ENCODE assay signal across 23 cellular contexts in the genomic region with DNA sequence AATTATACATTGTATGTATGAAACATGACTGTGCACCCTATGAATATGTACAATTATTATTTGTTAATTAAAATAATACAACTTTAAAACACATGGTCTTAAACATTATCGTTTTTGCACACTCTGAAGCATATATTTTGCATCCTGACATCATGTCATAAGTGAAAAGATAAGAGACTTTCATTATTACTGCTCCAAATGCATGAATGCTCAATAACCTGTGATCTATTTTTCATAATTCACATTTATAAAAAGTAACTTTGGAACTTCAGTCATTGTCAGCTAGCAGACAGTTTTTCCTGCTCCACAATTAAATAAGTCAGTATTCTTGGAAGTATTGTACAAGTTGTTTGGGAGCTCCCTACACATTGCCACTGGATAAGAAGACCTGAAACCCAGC. TPM values are rescaled to one million over a fixed set of nuclear protein-coding genes. Genes with fewer than 3 reads are reported as not detected.
DNase-seq lines count a peak whose midpoint lies in the region; ATAC-seq and TF ChIP-seq lines count a peak whose summit lies in the region.
"Had no signal": no experiment of that assay in that cellular context is flagged by ENCODE, and none has a peak within 500 bp of the region (broad histone marks: within the 10 kb centered on the region; RNA-seq: fewer than 3 reads in every experiment).

No MANE protein-coding gene starts in this region.

- BruUV-seq in OCI-LY7 (replicated peaks; lab: Mats Ljungman, UMichigan) = no TSS peak

- CTCF ChIA-PET in OCI-LY7 (lab: Charles Lee; ENCODE audit: unreplicated experiment) = interaction anchor here (0.5 kb wide), 1 partner anchor 35 kb away, joined by 3 read pairs; no protein-coding TSS in a partner anchor

- H3K4me3 ChIP-seq in OCI-LY7 (ENCODE audit: low read depth, low read length, poor library complexity, severe bottlenecking) = no peak overlapping the region
- H3K4me3 ChIP-seq: body of pancreas, colonic mucosa, pancreas, transverse colon had no signal

- peaks cover 76% of the 10 kb centered on the region for H3K4me1 Mint-ChIP-seq in stimulated activated naive CD8-positive, alpha-beta T cell treated with anti-CD3 and anti-CD28 coated beads, Interleukin-15, Interleukin-2, amounts not matched to agents 100 ng/mL and 50 ng/mL, for 24 hours (ENCODE audit: low read depth)
- peaks cover 58% of the 10 kb centered on the region for H3K4me1 Mint-ChIP-seq in central memory CD8-positive, alpha-beta T cell
- peaks cover 15% of the 10 kb centered on the region for H3K4me1 Mint-ChIP-seq in type B pancreatic cell (ENCODE audit: unreplicated experiment)

- POLR2A ChIA-PET in OCI-LY7 (lab: Charles Lee) = interaction anchor here (0.6 to 0.8 kb wide), 2 partner anchors 9 to 32 kb away, joined by 3 to 10 read pairs; no protein-coding TSS in a partner anchor

- intact Hi-C loops in OCI-LY7 (cut with micrococcal nuclease; ENCODE audit: unreplicated experiment) = loop anchor here (5.0 kb wide), 1 partner anchor 117 kb away; the partner anchor contains the start of gene STARD7

- 0 out of 2 replicates have a peak overlapping the region, but pooled peaks have one; percentile 80 for H3K4me2 ChIP-seq in OCI-LY7 (ENCODE audit: low read length)

- H3K9me3 ChIP-seq in OCI-LY7 (ENCODE audit: low read length) = no peaks in the 10 kb centered on the region
- H3K9me3 ChIP-seq: body of pancreas, colonic mucosa, heart right ventricle, pancreas, transverse colon had no signal

- no peak overlapping the region for H3K27ac ChIP-seq in OCI-LY7 (ENCODE audit: low read depth, low read length, poor library complexity, severe bottlenecking)
- H3K27ac ChIP-seq: body of pancreas, colonic mucosa, pancreas, transverse colon had no signal

- H4K20me1 ChIP-seq in OCI-LY7 (ENCODE audit: insufficient read depth, low read length) = 0 out of 2 replicates have a peak, but pooled peaks cover 3% of the 10 kb centered on the region

- no peak overlapping the region for H2AFZ ChIP-seq in OCI-LY7 (ENCODE audit: low read length)

- no peak for DNase-seq in stimulated activated naive CD8-positive, alpha-beta T cell treated with anti-CD3 and anti-CD28 coated beads, Interleukin-15, Interleukin-2, amounts not matched to agents 100 U/mL and 50 U/mL, for 24 hours
- DNase-seq in OCI-LY7 (ENCODE audit: low spot score) (no peak), type B pancreatic cell (ENCODE audit: extremely low spot score, unreplicated experiment) (no peak), NCI-H526 treated with DMSO at 0.1 percent for 48 hours (lab: John Stamatoyannopoulos, UW) (no peak), HuH-7 (ENCODE audit: low spot score) (no peak), NCI-H1694 (lab: John Stamatoyannopoulos, UW) (no peak)
- no peak for DNase-seq in central memory CD8-positive, alpha-beta T cell (ENCODE audit: low spot score in 2 of 2)
- DNase-seq: body of pancreas, colonic mucosa, COR-L47, DND-41, heart right ventricle, Kasumi-1, NCI-H1092, NCI-H2081, NCI-H510A treated with DMSO at 0.1 percent for 48 hours, pancreas, transverse colon had no signal

- H3K79me2 ChIP-seq in OCI-LY7 (ENCODE audit: insufficient read depth, low read depth, low read length) = no peaks in the 10 kb centered on the region

- H3K4me1 ChIP-seq in OCI-LY7 (ENCODE audit: insufficient read depth, low read length, poor library complexity, severe bottlenecking) = peaks cover 54% of the 10 kb centered on the region
- H3K4me1 ChIP-seq: colonic mucosa had no signal

- H3K4me3 Mint-ChIP-seq in stimulated activated naive CD8-positive, alpha-beta T cell treated with anti-CD3 and anti-CD28 coated beads, Interleukin-15, Interleukin-2, amounts not matched to agents 100 ng/mL and 50 ng/mL, for 24 hours = peak overlapping the region; percentile 96
- H3K4me3 Mint-ChIP-seq in central memory CD8-positive, alpha-beta T cell = no peak overlapping the region
- H3K4me3 Mint-ChIP-seq in type B pancreatic cell = peak overlapping the region; percentile 94

- peaks cover 5% of the 10 kb centered on the region for H3K27me3 Mint-ChIP-seq in stimulated activated naive CD8-positive, alpha-beta T cell treated with anti-CD3 and anti-CD28 coated beads, Interleukin-15, Interleukin-2, amounts not matched to agents 100 ng/mL and 50 ng/mL, for 24 hours
- no peaks in the 10 kb centered on the region for H3K27me3 Mint-ChIP-seq in central memory CD8-positive, alpha-beta T cell
- H3K27me3 Mint-ChIP-seq in type B pancreatic cell = peaks cover 52% of the 10 kb centered on the region
- H3K27me3 Mint-ChIP-seq: activated naive CD4-positive, alpha-beta T cell treated with anti-CD3 and anti-CD28 coated beads, Interleukin-2, amount 50 U/mL, for 24 hours had no signal

- TF ChIP-seq CTCF in OCI-LY7 (conservative IDR thresholded peaks at IDR 0.05; ENCODE audit: low read length) (no peak), type B pancreatic cell (conservative IDR thresholded peaks at IDR 0.05) (no peak)

- no peaks in the 10 kb centered on the region for H3K9me2 ChIP-seq in OCI-LY7 (ENCODE audit: insufficient read depth, low read length)

- ATAC-seq in stimulated activated naive CD8-positive, alpha-beta T cell treated with anti-CD3 and anti-CD28 coated beads, Interleukin-15, Interleukin-2, amounts not matched to agents 100 U/mL and 50 U/mL, for 24 hours = no peak
- no peak for ATAC-seq in central memory CD8-positive, alpha-beta T cell (replicated peaks; ENCODE audit: extremely low read depth, poor library complexity, severe bottlenecking)
- ATAC-seq: body of pancreas, GM23338, heart right ventricle, pancreas, Right ventricle myocardium inferior, sciatic nerve had no signal

- peak overlapping the region; percentile 88 for H3K27ac Mint-ChIP-seq in stimulated activated naive CD8-positive, alpha-beta T cell treated with anti-CD3 and anti-CD28 coated beads, Interleukin-15, Interleukin-2, amounts not matched to agents 100 ng/mL and 50 ng/mL, for 24 hours
- H3K27ac Mint-ChIP-seq in central memory CD8-positive, alpha-beta T cell (ENCODE audit: low read depth) = peak overlapping the region; percentile 91
- no peak overlapping the region for H3K27ac Mint-ChIP-seq in type B pancreatic cell
- H3K27ac Mint-ChIP-seq: GM23338 had no signal

- H3K9me3 Mint-ChIP-seq in stimulated activated naive CD8-positive, alpha-beta T cell treated with anti-CD3 and anti-CD28 coated beads, Interleukin-15, Interleukin-2, amounts not matched to agents 100 ng/mL and 50 ng/mL, for 24 hours = no peaks in the 10 kb centered on the region
- no peaks in the 10 kb centered on the region for H3K9me3 Mint-ChIP-seq in central memory CD8-positive, alpha-beta T cell
- H3K9me3 Mint-ChIP-seq in type B pancreatic cell = no peaks in the 10 kb centered on the region
- H3K9me3 Mint-ChIP-seq: activated naive CD4-positive, alpha-beta T cell treated with anti-CD3 and anti-CD28 coated beads, Interleukin-2, amount 50 U/mL, for 24 hours; GM23338 had no signal

- peaks cover 35% of the 10 kb centered on the region for H3K36me3 Mint-ChIP-seq in stimulated activated naive CD8-positive, alpha-beta T cell treated with anti-CD3 and anti-CD28 coated beads, Interleukin-15, Interleukin-2, amounts not matched to agents 100 ng/mL and 50 ng/mL, for 24 hours (ENCODE audit: low read depth)
- H3K36me3 Mint-ChIP-seq in central memory CD8-positive, alpha-beta T cell (ENCODE audit: insufficient read depth) = peaks cover 28% of the 10 kb centered on the region
- H3K36me3 Mint-ChIP-seq in type B pancreatic cell = peaks cover 11% of the 10 kb centered on the region

- peaks cover 20% of the 10 kb centered on the region for H3K36me3 ChIP-seq in OCI-LY7 (ENCODE audit: insufficient read depth, low read length)
- H3K36me3 ChIP-seq: colonic mucosa, pancreas, transverse colon had no signal

RNA-seq across cellular contexts. Expression of gene ITPRIPL1, which starts 1.3 kb away (rescaled TPM):
- 13.5 and 15.5 TPM in 2 replicates for total RNA-seq in OCI-LY7 (2014; rRNA removed; shearing (Covaris generic))
- total RNA-seq in OCI-LY7 (2022) (7.1 and 8.1 TPM in 2 replicates), type B pancreatic cell (ENCODE audit: low replicate concordance) (3.5 and 11.6 TPM in 2 replicates)

RNA-seq across cellular contexts. Expression of gene NCAPH, which starts 11.7 kb away (rescaled TPM):
- total RNA-seq in OCI-LY7 (2014; rRNA removed; shearing (Covaris generic)) = 94.7 and 108 TPM in 2 replicates
- total RNA-seq in OCI-LY7 (2022) (85.8 and 91.3 TPM in 2 replicates), type B pancreatic cell (ENCODE audit: low replicate concordance) (13.6 and 34.9 TPM in 2 replicates)

RNA-seq across cellular contexts. Expression of gene SNRNP200, which starts 18.5 kb away (rescaled TPM):
- 76.0 and 79.3 TPM in 2 replicates for total RNA-seq in OCI-LY7 (2014; rRNA removed; shearing (Covaris generic))
- total RNA-seq in OCI-LY7 (2022) (213 and 216 TPM in 2 replicates), type B pancreatic cell (ENCODE audit: low replicate concordance) (136 and 184 TPM in 2 replicates)

RNA-seq across cellular contexts. Expression of gene CIAO1, which starts 57.8 kb away (rescaled TPM):
- 89.8 and 128 TPM in 2 replicates for total RNA-seq in OCI-LY7 (2014; rRNA removed; shearing (Covaris generic))
- 85.2 and 89.6 TPM in 2 replicates for total RNA-seq in OCI-LY7 (2022)
- 68.9 and 69.7 TPM in 2 replicates for total RNA-seq in type B pancreatic cell (ENCODE audit: low replicate concordance)

RNA-seq across cellular contexts. Expression of gene TMEM127, which starts 58.1 kb away (rescaled TPM):
- 12.0 and 12.1 TPM in 2 replicates for total RNA-seq in OCI-LY7 (2014; rRNA removed; shearing (Covaris generic))
- total RNA-seq in OCI-LY7 (2022) (20.4 and 21.1 TPM in 2 replicates), type B pancreatic cell (ENCODE audit: low replicate concordance) (40.5 and 58.3 TPM in 2 replicates)
